In genomic region chr17:20207295-20207985, GRCh38 we compare ENCODE assay signal across 28 cellular contexts.
A peak's percentile ranks its signal among the peaks of the same experiment; 100 is the strongest.
DNase-seq lines count a peak whose midpoint lies in the region; ATAC-seq and TF ChIP-seq lines count a peak whose summit lies in the region.
"Had no signal": no experiment of that assay in that cellular context is flagged by ENCODE, and none has a peak within 500 bp of the region (broad histone marks: within the 10 kb centered on the region; RNA-seq: fewer than 3 reads in every experiment).

No MANE protein-coding gene starts in this region.

- DNase-seq in activated T-cell treated with anti-CD3 and anti-CD28 coated beads, Interleukin-2, amount 50 U/mL, for 24 hours: no peak
- DNase-seq in activated T-cell treated with anti-CD3 and anti-CD28 coated beads, Interleukin-2, amount 50 U/mL, for 4 hours: no peak
- DNase-seq in WTC11 (ENCODE audit: low spot score) (no peak), erythroblast (lab: John Stamatoyannopoulos, UW) (peak; percentile 81 to 90), uterus (no peak), NCI-H187 treated with DMSO at 0.1 percent for 48 hours (lab: John Stamatoyannopoulos, UW) (no peak), HCEC 1CT (no peak)
- DNase-seq: 8988T; activated CD8-positive, alpha-beta T cell treated with anti-CD3 and anti-CD28 coated beads for 36 hours; activated naive CD4-positive, alpha-beta T cell treated with Interleukin-2 at 50 U/mL for 16 hours; activated T-cell treated with anti-CD3 and anti-CD28 coated beads for 4 hours; amniotic stem cell; BE2C; Caco-2; central memory CD4-positive, alpha-beta T cell; islet precursor cell; lower lobe of right lung; NCI-H1105 treated with DMSO at 0.1 percent for 48 hours; NK-92 treated with Interleukin-12 subunit alpha and Interleukin-12 subunit beta, amount 100 ng/mL, for 24 hours; small intestine had no signal

- CTCF ChIA-PET in WTC11 (lab: Charles Lee): interaction anchor here (1.0 to 1.9 kb wide), 2 partner anchors 9 to 77 kb away, joined by 3 to 8 read pairs; no protein-coding TSS in a partner anchor

- TF ChIP-seq POLR2A in erythroblast (IDR thresholded peaks at IDR 0.05; ENCODE audit: low read length) (no peak), uterus (IDR thresholded peaks at IDR 0.05) (no peak)

- H3K9me3 ChIP-seq in uterus: no peaks in the 10 kb centered on the region
- H3K9me3 ChIP-seq: BE2C, Caco-2, lower lobe of right lung, neutrophil had no signal

- intact Hi-C loops in uterus (cut with DNase I; ENCODE audit: low total_unique reads): no loop called here

- H3K4me1 ChIP-seq in uterus: no peaks in the 10 kb centered on the region
- H3K4me1 ChIP-seq: BE2C, Caco-2 had no signal

- no peak for ATAC-seq in activated T-cell treated with anti-CD3 and anti-CD28 coated beads, Interleukin-2, amount 50 U/mL, for 4 hours
- no peak for ATAC-seq in WTC11
- ATAC-seq in activated T-helper 17 cell treated with anti-CD3 and anti-CD28 coated beads, Interleukin-2, amount 50 U/mL, for 72 hours (replicated peaks): no peak
- ATAC-seq: activated CD4-positive, CD25-positive, alpha-beta regulatory T cell treated with anti-CD3 and anti-CD28 coated beads, Interleukin-2, amount 50 U/mL, for 24 hours; activated CD8-positive, alpha-beta T cell treated with anti-CD3 and anti-CD28 coated beads for 36 hours; HepG2; stimulated activated memory B cell treated with anti-CD40 and anti-IgM and Interleukin-4, amounts not matched to agents 10 μg/mL and 1 μg/mL and 100 μg/mL, for 72 hours had no signal

- H3K27ac Mint-ChIP-seq in activated T-cell treated with anti-CD3 and anti-CD28 coated beads, Interleukin-2, amount 50 U/mL, for 24 hours: peak overlapping the region; percentile 1
- peak overlapping the region; percentile 10; the same call in 1 of the 2 replicates for H3K27ac Mint-ChIP-seq in WTC11
- no peak overlapping the region for H3K27ac Mint-ChIP-seq in activated T-helper 17 cell treated with anti-CD3 and anti-CD28 coated beads, Interleukin-2, amount 50 U/mL, for 72 hours
- H3K27ac Mint-ChIP-seq: activated CD8-positive, alpha-beta T cell treated with anti-CD3 and anti-CD28 coated beads for 36 hours; stimulated activated memory B cell treated with anti-CD40 and anti-IgM and Interleukin-4, amounts not matched to agents 10 μg/mL and 1 μg/mL and 100 μg/mL, for 72 hours; T-helper 2 cell treated with Interferon-gamma antibody and Interleukin-4, amounts not matched to agents 5 μg/mL and 100 μg/mL, for 36 hours had no signal

- H3K4me3 ChIP-seq in uterus: no peak overlapping the region
- H3K4me3 ChIP-seq: lower lobe of right lung, SK-N-MC had no signal

- POLR2A ChIA-PET in WTC11 (lab: Charles Lee): no interaction called here

- H3K4me3 Mint-ChIP-seq in activated T-cell treated with anti-CD3 and anti-CD28 coated beads, Interleukin-2, amount 50 U/mL, for 24 hours: no peak overlapping the region
- H3K4me3 Mint-ChIP-seq in activated T-cell treated with anti-CD3 and anti-CD28 coated beads, Interleukin-2, amount 50 U/mL, for 4 hours: no peak overlapping the region
- no peak overlapping the region for H3K4me3 Mint-ChIP-seq in WTC11
- H3K4me3 Mint-ChIP-seq in activated T-helper 17 cell treated with anti-CD3 and anti-CD28 coated beads, Interleukin-2, amount 50 U/mL, for 72 hours: no peak overlapping the region
- H3K4me3 Mint-ChIP-seq: activated CD8-positive, alpha-beta T cell treated with anti-CD3 and anti-CD28 coated beads for 36 hours; stimulated activated memory B cell treated with anti-CD40 and anti-IgM and Interleukin-4, amounts not matched to agents 10 μg/mL and 1 μg/mL and 100 μg/mL, for 72 hours; T-helper 2 cell treated with Interferon-gamma antibody and Interleukin-4, amounts not matched to agents 5 μg/mL and 100 μg/mL, for 36 hours had no signal

- peak overlapping the region; percentile 46 to 59 for H3K27ac ChIP-seq in uterus
- H3K27ac ChIP-seq: HL-60, lower lobe of right lung, neutrophil, SK-N-MC had no signal

- TF ChIP-seq CTCF in WTC11 (IDR thresholded peaks at IDR 0.05) (no peak), uterus (IDR thresholded peaks at IDR 0.05) (no peak)

- no peaks in the 10 kb centered on the region for H3K36me3 ChIP-seq in uterus
- H3K36me3 ChIP-seq: BE2C, lower lobe of right lung had no signal

- no peaks in the 10 kb centered on the region for H3K27me3 Mint-ChIP-seq in activated T-cell treated with anti-CD3 and anti-CD28 coated beads, Interleukin-2, amount 50 U/mL, for 24 hours
- no peaks in the 10 kb centered on the region for H3K27me3 Mint-ChIP-seq in activated T-cell treated with anti-CD3 and anti-CD28 coated beads, Interleukin-2, amount 50 U/mL, for 4 hours (ENCODE audit: low read depth)
- no peaks in the 10 kb centered on the region for H3K27me3 Mint-ChIP-seq in WTC11 (ENCODE audit: low read depth)
- H3K27me3 Mint-ChIP-seq in activated T-helper 17 cell treated with anti-CD3 and anti-CD28 coated beads, Interleukin-2, amount 50 U/mL, for 72 hours: no peaks in the 10 kb centered on the region
- H3K27me3 Mint-ChIP-seq: activated CD8-positive, alpha-beta T cell treated with anti-CD3 and anti-CD28 coated beads for 36 hours; stimulated activated memory B cell treated with anti-CD40 and anti-IgM and Interleukin-4, amounts not matched to agents 10 μg/mL and 1 μg/mL and 100 μg/mL, for 72 hours had no signal

- H3K36me3 Mint-ChIP-seq in activated T-cell treated with anti-CD3 and anti-CD28 coated beads, Interleukin-2, amount 50 U/mL, for 24 hours (ENCODE audit: low read depth): no peaks in the 10 kb centered on the region
- no peaks in the 10 kb centered on the region for H3K36me3 Mint-ChIP-seq in activated T-cell treated with anti-CD3 and anti-CD28 coated beads, Interleukin-2, amount 50 U/mL, for 4 hours (ENCODE audit: insufficient read depth)
- H3K36me3 Mint-ChIP-seq in WTC11: peaks cover 30% of the 10 kb centered on the region
- no peaks in the 10 kb centered on the region for H3K36me3 Mint-ChIP-seq in activated T-helper 17 cell treated with anti-CD3 and anti-CD28 coated beads, Interleukin-2, amount 50 U/mL, for 72 hours (ENCODE audit: low read depth)

- H3K9me3 Mint-ChIP-seq in activated T-cell treated with anti-CD3 and anti-CD28 coated beads, Interleukin-2, amount 50 U/mL, for 24 hours: no peaks in the 10 kb centered on the region
- H3K9me3 Mint-ChIP-seq in activated T-cell treated with anti-CD3 and anti-CD28 coated beads, Interleukin-2, amount 50 U/mL, for 4 hours: no peaks in the 10 kb centered on the region
- H3K9me3 Mint-ChIP-seq in WTC11: peaks cover 8% of the 10 kb centered on the region
- no peaks in the 10 kb centered on the region for H3K9me3 Mint-ChIP-seq in activated T-helper 17 cell treated with anti-CD3 and anti-CD28 coated beads, Interleukin-2, amount 50 U/mL, for 72 hours
- H3K9me3 Mint-ChIP-seq: activated CD8-positive, alpha-beta T cell treated with anti-CD3 and anti-CD28 coated beads for 36 hours; T-helper 2 cell treated with Interferon-gamma antibody and Interleukin-4, amounts not matched to agents 5 μg/mL and 100 μg/mL, for 36 hours had no signal

- peaks cover 24% of the 10 kb centered on the region for H3K4me1 Mint-ChIP-seq in activated T-cell treated with anti-CD3 and anti-CD28 coated beads, Interleukin-2, amount 50 U/mL, for 24 hours (ENCODE audit: low read depth)
- peaks cover 19% of the 10 kb centered on the region for H3K4me1 Mint-ChIP-seq in activated T-cell treated with anti-CD3 and anti-CD28 coated beads, Interleukin-2, amount 50 U/mL, for 4 hours (ENCODE audit: low read depth)
- H3K4me1 Mint-ChIP-seq in WTC11: peaks cover 62% of the 10 kb centered on the region
- peaks cover 8% of the 10 kb centered on the region for H3K4me1 Mint-ChIP-seq in activated T-helper 17 cell treated with anti-CD3 and anti-CD28 coated beads, Interleukin-2, amount 50 U/mL, for 72 hours

- H3K27me3 ChIP-seq in uterus: no peaks in the 10 kb centered on the region
- H3K27me3 ChIP-seq: BE2C, neutrophil had no signal

TF ChIP-seq in WTC11, 78 proteins besides CTCF, POLR2A, EP300 and RAD21:
- TF ChIP-seq ATF1 (CRISPR knock-in tag; IDR thresholded peaks at IDR 0.05) (no peak), HMGA2 (CRISPR knock-in tag; IDR thresholded peaks at IDR 0.05) (no peak), ZNF281 (CRISPR knock-in tag; IDR thresholded peaks at IDR 0.05) (no peak)
TF ChIP-seq in WTC11: peak in this region for 0.

Comparison
In these comparisons a context has a peak if more than half of its experiments do, and no peak if none do; other contexts are left out.
1. DNase-seq: peak in erythroblast (2 of 2); none in activated T-cell treated with anti-CD3 and anti-CD28 coated beads, Interleukin-2, amount 50 U/mL, for 24 hours (single experiment), activated T-cell treated with anti-CD3 and anti-CD28 coated beads, Interleukin-2, amount 50 U/mL, for 4 hours (single experiment), WTC11 (single experiment), uterus (0 of 2), NCI-H187 treated with DMSO at 0.1 percent for 48 hours (single experiment) and HCEC 1CT (single experiment).